19 cellular contexts compared by ENCODE assay signal in genomic region chr14:75732888-75733287, GRCh38.
A peak's percentile ranks its signal among the peaks of the same experiment; 100 is the strongest.
DNase-seq lines count a peak whose midpoint lies in the region; ATAC-seq, FAIRE-seq and TF ChIP-seq lines count a peak whose summit lies in the region.
"Had no signal": no experiment of that assay in that cellular context is flagged by ENCODE, and none has a peak within 500 bp of the region (broad histone marks: within the 10 kb centered on the region; RNA-seq: fewer than 3 reads in every experiment).

No MANE protein-coding gene starts in this region.

- no peaks in the 10 kb centered on the region for H3K79me1 ChIP-seq in IMR-90 (ENCODE audit: low read depth in 1 of 2, low read length in 2 of 2)

- no peaks in the 10 kb centered on the region for H3K9me1 ChIP-seq in IMR-90 (ENCODE audit: insufficient read depth, low read length)

- H3K27ac ChIP-seq in A549 (no peak overlapping the region), IMR-90 (ENCODE audit: insufficient read depth, low read length) (no peak overlapping the region)
- H3K27ac ChIP-seq: BLaER1, GM23248 had no signal

- H2AFZ ChIP-seq in IMR-90 (replicated peaks; ENCODE audit: low read length, poor library complexity) = no peak overlapping the region
- H2AFZ ChIP-seq: GM23248 had no signal

- POLR2A ChIA-PET in A549 (lab: Yijun Ruan, JAX) = no interaction called here
- POLR2A ChIA-PET in IMR-90 (lab: Charles Lee; ENCODE audit: unreplicated experiment) = no interaction called here

- no peak overlapping the region for H3K56ac ChIP-seq in IMR-90 (ENCODE audit: extremely low read depth, insufficient read depth, low read length)

- H2BK120ac ChIP-seq in IMR-90 (ENCODE audit: low read depth, low read length) = no peak overlapping the region

- no peaks in the 10 kb centered on the region for H4K20me1 ChIP-seq in IMR-90 (ENCODE audit: insufficient read depth, low read length)
- H4K20me1 ChIP-seq: BLaER1 had no signal

- intact Hi-C loops in IMR-90 (cut with micrococcal nuclease) = no loop called here

- TF ChIP-seq CTCF in A549 (IDR thresholded peaks at IDR 0.05) (no peak), IMR-90 (conservative IDR thresholded peaks at IDR 0.05; ENCODE audit: low read depth, low read length) (no peak), GM13977 (IDR thresholded peaks at IDR 0.05; ENCODE audit: extremely low read depth, insufficient read depth, missing control alignments) (no peak)

- H2AK9ac ChIP-seq in IMR-90 (replicated peaks; ENCODE audit: low read depth, low read length, poor library complexity) = no peak overlapping the region

- TF ChIP-seq POLR2A in A549 (IDR thresholded peaks at IDR 0.05; ENCODE audit: low read length) (no peak), IMR-90 (IDR thresholded peaks at IDR 0.05; ENCODE audit: low read depth, low read length) (no peak)

- peak; percentile 48 for DNase-seq in NCI-H82 (lab: John Stamatoyannopoulos, UW)
- no peak for DNase-seq in NCI-H82 treated with DMSO at 0.1 percent for 48 hours (lab: John Stamatoyannopoulos, UW; ENCODE audit: unreplicated experiment)
- DNase-seq in A549 (ENCODE audit: low read depth in 1 of 2, low spot score in 1 of 2) = no peak
- DNase-seq in IMR-90 = no peak
- peak; percentile 22 for DNase-seq in NCI-H524 treated with DMSO at 0.1 percent for 48 hours (lab: John Stamatoyannopoulos, UW)
- DNase-seq in activated CD4-positive, alpha-beta T cell treated with anti-CD3 and anti-CD28 coated beads for 4 hours = no peak
- DNase-seq in GM13977 (ENCODE audit: low spot score) = no peak
- DNase-seq: AML-193; CD4-positive, alpha-beta memory T cell; DMS53; DND-41; EL; GM23248; KBM-7 had no signal

- peaks cover 4% of the 10 kb centered on the region; the same call in 1 of the 2 replicates for H3K36me3 ChIP-seq in IMR-90 (ENCODE audit: control insufficient read depth, insufficient read depth, low read length)

- 89% methylated on average over 3 of the region's 3 CpGs for WGBS in A549 (ENCODE audit: missing lambda C conversion rate)
- no CpG with 5 or more reads among the region's 3 CpGs for whole genome bisulfite sequencing in IMR-90 (ENCODE audit: extremely low coverage in 2 of 2, insufficient read length in 1 of 2), 2 experiments

- no peak overlapping the region for H2BK5ac ChIP-seq in IMR-90 (ENCODE audit: low read depth, low read length, poor library complexity, severe bottlenecking)

- H4K8ac ChIP-seq in IMR-90 (ENCODE audit: low read depth in 2 of 2, low read length in 2 of 2) = no peak overlapping the region

- no peak overlapping the region for H3K4me3 ChIP-seq in A549
- H3K4me3 ChIP-seq in IMR-90 (ENCODE audit: insufficient read depth, low read depth, low read length) = no peak overlapping the region
- H3K4me3 ChIP-seq: BLaER1, GM12878, GM23248, HAP-1 had no signal

- in situ Hi-C loops in IMR-90 (cut with MboI; ENCODE audit: low sequenced_read_pairs) (no loop called here), GM13977 (cut with MboI; ENCODE audit: low pct_unique_long_range_greater_than_20kb, low sequenced_read_pairs, unreplicated experiment) (loop anchor here (10.0 kb wide), 1 partner anchor 62 kb away; no protein-coding TSS in a partner anchor)

- no peak overlapping the region for H3K18ac ChIP-seq in IMR-90 (ENCODE audit: low read depth, low read length)

- no peak overlapping the region for H3K14ac ChIP-seq in IMR-90 (replicated peaks; ENCODE audit: low read depth, low read length)

- H3K4me1 ChIP-seq in A549 (no peaks in the 10 kb centered on the region; the same call in 1 of the 3 replicates), IMR-90 (ENCODE audit: control insufficient read depth, insufficient read depth, low read length) (no peaks in the 10 kb centered on the region)
- H3K4me1 ChIP-seq: BLaER1, HAP-1 had no signal

- no peaks in the 10 kb centered on the region for H3K27me3 ChIP-seq in IMR-90 (ENCODE audit: control insufficient read depth, insufficient read depth, low read length)
- H3K27me3 ChIP-seq: BLaER1 had no signal

- H3K9ac ChIP-seq in IMR-90 (ENCODE audit: low read depth, low read length) = no peak overlapping the region
- H3K9ac ChIP-seq: BLaER1, GM23248 had no signal

- H3K4me2 ChIP-seq in A549 = no peak overlapping the region
- H3K4me2 ChIP-seq in IMR-90 (ENCODE audit: low read depth, low read length) = no peak overlapping the region
- H3K4me2 ChIP-seq: BLaER1 had no signal

- no peak overlapping the region for H4K91ac ChIP-seq in IMR-90 (ENCODE audit: insufficient read depth, low read depth, low read length)

- H3K9me3 ChIP-seq in A549 = no peaks in the 10 kb centered on the region
- no peaks in the 10 kb centered on the region for H3K9me3 ChIP-seq in IMR-90 (ENCODE audit: control insufficient read depth, insufficient read depth, low read length)
- H3K9me3 ChIP-seq: BLaER1, HAP-1 had no signal

- H3K4ac ChIP-seq in IMR-90 (ENCODE audit: low read depth, low read length) = no peak overlapping the region

- H3K23ac ChIP-seq in IMR-90 (ENCODE audit: low read depth, low read length) = no peak overlapping the region

- no peak for FAIRE-seq in A549 (lab: Jason Lieb, UNC)
- FAIRE-seq: A204.1, GM12878, GM18507 had no signal

- no peak overlapping the region for H4K5ac ChIP-seq in IMR-90 (ENCODE audit: low read depth, low read length)

- no peak for TF ChIP-seq EP300 in A549 (IDR thresholded peaks at IDR 0.05)

- no peak overlapping the region for H2AK5ac ChIP-seq in IMR-90 (ENCODE audit: low read depth, low read length)

- dilution Hi-C loops in IMR-90 (cut with HindIII; ENCODE audit: low sequenced_read_pairs, unreplicated experiment) = no loop called here

- no TSS peak for BruUV-seq in IMR-90 (replicated peaks; lab: Mats Ljungman, UMichigan)

- no peak for TF ChIP-seq RAD21 in A549 (conservative IDR thresholded peaks at IDR 0.05 in 1 of 2, IDR thresholded peaks at IDR 0.05 in 1 of 2)
- no peak for TF ChIP-seq RAD21 in IMR-90 (IDR thresholded peaks at IDR 0.05; ENCODE audit: low read length)

- ATAC-seq in A549 (no peak), IMR-90 (ENCODE audit: low read depth) (no peak)
- ATAC-seq: GM12878 had no signal

- no peak overlapping the region for H2BK20ac ChIP-seq in IMR-90 (ENCODE audit: low read depth, low read length)

- CTCF ChIA-PET in A549 (lab: Yijun Ruan, JAX) = interaction anchor here (1.1 kb wide), 1 partner anchor 15 kb away, joined by 3 read pairs; no protein-coding TSS in a partner anchor
- CTCF ChIA-PET in IMR-90 (lab: Yijun Ruan, JAX) = interaction anchor here (0.6 kb wide), 1 partner anchor 153 kb away, joined by 3 read pairs; no protein-coding TSS in a partner anchor

- H2BK15ac ChIP-seq in IMR-90 (ENCODE audit: low read depth, low read length) = no peak overlapping the region

TF ChIP-seq in A549, 52 proteins besides CTCF, POLR2A, EP300 and RAD21:
- TF ChIP-seq CHD2 (IDR thresholded peaks at IDR 0.05; ENCODE audit: low read length, partially characterized antibody) (no peak), RFX5 (IDR thresholded peaks at IDR 0.05) (no peak), CBX8 (IDR thresholded peaks at IDR 0.05) (no peak), RCOR1 (IDR thresholded peaks at IDR 0.05; ENCODE audit: low read depth, low read length) (no peak), MAFK (IDR thresholded peaks at IDR 0.05; ENCODE audit: partially characterized antibody) (peak; percentile 28), USF2 (IDR thresholded peaks at IDR 0.05) (no peak)

TF ChIP-seq in IMR-90, 13 proteins besides CTCF, POLR2A, EP300 and RAD21:
- TF ChIP-seq MAFK (IDR thresholded peaks at IDR 0.05; ENCODE audit: low read depth, low read length) (peak; percentile 35; the same call in 1 of the 2 replicates), SMC3 (IDR thresholded peaks at IDR 0.05; ENCODE audit: low read depth, low read length) (no peak)

Comparison
In these comparisons a context has a peak if more than half of its experiments do, and no peak if none do; other contexts are left out.
1. DNase-seq: peak in NCI-H82 (single experiment) and NCI-H524 treated with DMSO at 0.1 percent for 48 hours (single experiment); none in NCI-H82 treated with DMSO at 0.1 percent for 48 hours (single experiment), A549 (0 of 2), IMR-90 (single experiment), activated CD4-positive, alpha-beta T cell treated with anti-CD3 and anti-CD28 coated beads for 4 hours (0 of 2) and GM13977 (single experiment).